Comparison of ENCODE assay signal across 17 cellular contexts in genomic region chr13:106797081-106797640, GRCh38.
DNase-seq lines count a peak whose midpoint lies in the region; ATAC-seq and TF ChIP-seq lines count a peak whose summit lies in the region.
"Had no signal": no experiment of that assay in that cellular context is flagged by ENCODE, and none has a peak within 500 bp of the region (broad histone marks: within the 10 kb centered on the region; RNA-seq: fewer than 3 reads in every experiment).

No MANE protein-coding gene starts in this region.

- H3K27me3 ChIP-seq in endocrine pancreas (ENCODE audit: control insufficient read depth, insufficient read depth, low read length) (no peaks in the 10 kb centered on the region), transverse colon (no peaks in the 10 kb centered on the region)
- H3K27me3 ChIP-seq: SJSA1 had no signal

- H3K9ac ChIP-seq in endocrine pancreas (ENCODE audit: control insufficient read depth, insufficient read depth, low read length): no peak overlapping the region

- intact Hi-C loops in natural killer cell (cut with micrococcal nuclease) (no loop called here), transverse colon (cut with DNase I; ENCODE audit: low total_unique reads) (no loop called here)

- H3K4me3 ChIP-seq in endocrine pancreas (ENCODE audit: control insufficient read depth, insufficient read depth, low read length): peak overlapping the region; percentile 24
- H3K4me3 ChIP-seq in transverse colon: no peak overlapping the region
- H3K4me3 ChIP-seq: SJSA1 had no signal

- no peak for TF ChIP-seq CTCF in natural killer cell (IDR thresholded peaks at IDR 0.05)
- TF ChIP-seq CTCF in transverse colon (IDR thresholded peaks at IDR 0.05): no peak

- 85 to 86% methylated on average over 8 to 9 of the region's 9 CpGs for WGBS in transverse colon (ENCODE audit: low coverage in 1 of 2), 2 donors

- no peak for TF ChIP-seq EP300 in transverse colon (IDR thresholded peaks at IDR 0.05; ENCODE audit: low read depth)

- no peak overlapping the region for H3K27ac ChIP-seq in transverse colon
- H3K27ac ChIP-seq: 22Rv1, SJSA1 had no signal

- no peak overlapping the region for H3K27ac Mint-ChIP-seq in natural killer cell
- H3K27ac Mint-ChIP-seq in natural killer cell treated with Interleukin-12 subunit alpha and Interleukin-12 subunit beta and Interleukin-15 and Interleukin-18, amount 100 ng/mL, for 72 hours: no peak overlapping the region
- peak overlapping the region in 2 of 6 donors; percentile 3 to 75 for H3K27ac Mint-ChIP-seq in naive B cell
- H3K27ac Mint-ChIP-seq: CD4-positive, alpha-beta T cell had no signal

- H3K4me3 Mint-ChIP-seq in natural killer cell (peak overlapping the region; percentile 14), naive B cell (peak overlapping the region in 5 of 8 donors; percentile 55 to 84 (median 75))
- H3K4me3 Mint-ChIP-seq in natural killer cell treated with Interleukin-12 subunit alpha and Interleukin-12 subunit beta and Interleukin-15 and Interleukin-18, amount 100 ng/mL, for 72 hours: no peak overlapping the region
- H3K4me3 Mint-ChIP-seq: CD4-positive, alpha-beta T cell had no signal

- H3K27me3 Mint-ChIP-seq in natural killer cell (ENCODE audit: low read depth in 2 of 2) (no peaks in the 10 kb centered on the region), naive B cell (peaks cover 0 to 10% (median 0%) of the 10 kb centered on the region in 3 donors)
- H3K27me3 Mint-ChIP-seq in natural killer cell treated with Interleukin-12 subunit alpha and Interleukin-12 subunit beta and Interleukin-15 and Interleukin-18, amount 100 ng/mL, for 72 hours: no peaks in the 10 kb centered on the region

- H3K36me3 Mint-ChIP-seq in natural killer cell (no peaks in the 10 kb centered on the region), naive B cell (no peaks in the 10 kb centered on the region)
- no peaks in the 10 kb centered on the region for H3K36me3 Mint-ChIP-seq in natural killer cell treated with Interleukin-12 subunit alpha and Interleukin-12 subunit beta and Interleukin-15 and Interleukin-18, amount 100 ng/mL, for 72 hours

- no peaks in the 10 kb centered on the region for H3K36me3 ChIP-seq in endocrine pancreas (ENCODE audit: control insufficient read depth, insufficient read depth, low read length)
- no peaks in the 10 kb centered on the region for H3K36me3 ChIP-seq in transverse colon
- H3K36me3 ChIP-seq: SJSA1 had no signal

- peaks cover 4% of the 10 kb centered on the region for H3K4me1 ChIP-seq in endocrine pancreas (ENCODE audit: control insufficient read depth, insufficient read depth, low read length)
- H3K4me1 ChIP-seq in transverse colon: no peaks in the 10 kb centered on the region
- H3K4me1 ChIP-seq: SJSA1 had no signal

- H3K9me3 ChIP-seq in endocrine pancreas (ENCODE audit: control insufficient read depth, low read length) (no peaks in the 10 kb centered on the region), transverse colon (no peaks in the 10 kb centered on the region)
- H3K9me3 ChIP-seq: SJSA1 had no signal

- no peak for ATAC-seq in natural killer cell
- ATAC-seq in natural killer cell treated with Interleukin-12 subunit alpha and Interleukin-12 subunit beta and Interleukin-15 and Interleukin-18, amount 100 ng/mL, for 72 hours: no peak
- ATAC-seq in naive B cell (ENCODE audit: low read depth in 2 of 2): no peak

- TF ChIP-seq POLR2A in transverse colon (IDR thresholded peaks at IDR 0.05): no peak

- in situ Hi-C loops in transverse colon (cut with MboI; ENCODE audit: low pct_ligation_motif_present in 1 of 4, low pct_unique_long_range_greater_than_20kb in 1 of 4, low sequenced_read_pairs in 3 of 4): no loop called here

- DNase-seq in natural killer cell (no peak), naive B cell (no peak), transverse colon (no peak), SHP77 (lab: John Stamatoyannopoulos, UW) (no peak), NCI-H1105 (lab: John Stamatoyannopoulos, UW) (no peak)
- DNase-seq in natural killer cell treated with Interleukin-12 subunit alpha and Interleukin-12 subunit beta and Interleukin-15 and Interleukin-18, amount 100 ng/mL, for 72 hours (ENCODE audit: low spot score): no peak
- DNase-seq in activated CD4-positive, alpha-beta T cell treated with anti-CD3 and anti-CD28 coated beads for 1 hour: no peak
- DNase-seq: CD4-positive, alpha-beta T cell; GDM1; GOT3; KG1; NCI-H2107; NCI-H2227 treated with DMSO at 0.1 percent for 48 hours; NCI-H82 had no signal

- H3K4me1 Mint-ChIP-seq in natural killer cell: peaks cover 0 to 5% of the 10 kb centered on the region in 2 donors
- H3K4me1 Mint-ChIP-seq in natural killer cell treated with Interleukin-12 subunit alpha and Interleukin-12 subunit beta and Interleukin-15 and Interleukin-18, amount 100 ng/mL, for 72 hours (ENCODE audit: low read depth in 2 of 2): peaks cover 3 to 4% of the 10 kb centered on the region in 2 donors
- peaks cover 0 to 12% (median 10%) of the 10 kb centered on the region in 3 donors for H3K4me1 Mint-ChIP-seq in naive B cell

- H3K9me3 Mint-ChIP-seq in natural killer cell (no peaks in the 10 kb centered on the region), naive B cell (no peaks in the 10 kb centered on the region)
- H3K9me3 Mint-ChIP-seq in natural killer cell treated with Interleukin-12 subunit alpha and Interleukin-12 subunit beta and Interleukin-15 and Interleukin-18, amount 100 ng/mL, for 72 hours: no peaks in the 10 kb centered on the region
- H3K9me3 Mint-ChIP-seq: CD4-positive, alpha-beta T cell had no signal
